In genomic region chr1:54174106-54174505, GRCh38 we compare ENCODE assay signal across 15 cellular contexts. TPM values are rescaled to one million over a fixed set of nuclear protein-coding genes. Genes with fewer than 3 reads are reported as not detected.
A peak's percentile ranks its signal among the peaks of the same experiment; 100 is the strongest.
DNase-seq lines count a peak whose midpoint lies in the region; ATAC-seq and TF ChIP-seq lines count a peak whose summit lies in the region.
"Had no signal": no experiment of that assay in that cellular context is flagged by ENCODE, and none has a peak within 500 bp of the region (broad histone marks: within the 10 kb centered on the region; RNA-seq: fewer than 3 reads in every experiment).

No MANE protein-coding gene starts in this region.

- no peak for DNase-seq in neural progenitor cell (ENCODE audit: low spot score)
- DNase-seq in cortex of kidney (lab: John Stamatoyannopoulos, UW), result no peak
- DNase-seq in NOMO-1 treated with DMSO at 0.1 percent for 48 hours (lab: John Stamatoyannopoulos, UW; ENCODE audit: unreplicated experiment), result no peak
- DNase-seq: BE2C; Caco-2; CD8-positive, alpha-beta memory T cell; DND-41; GDM1; GOT3 had no signal

- no peak overlapping the region for H3K4me3 ChIP-seq in neural progenitor cell
- H3K4me3 ChIP-seq: HAP-1 had no signal

- no peaks in the 10 kb centered on the region for H3K36me3 ChIP-seq in neural progenitor cell
- H3K36me3 ChIP-seq: BE2C, HAP-1 had no signal

- H3F3A ChIP-seq in neural progenitor cell (ENCODE audit: low read depth), result no peaks in the 10 kb centered on the region

- no peaks in the 10 kb centered on the region for H3K36me3 Mint-ChIP-seq in neural progenitor cell

- no peak overlapping the region for H3K4me2 ChIP-seq in neural progenitor cell

- no peaks in the 10 kb centered on the region for H3K9me3 ChIP-seq in neural progenitor cell (ENCODE audit: low read depth)
- H3K9me3 ChIP-seq: BE2C, Caco-2, HAP-1 had no signal

- H3K27me3 Mint-ChIP-seq in neural progenitor cell (ENCODE audit: insufficient read depth, low read depth), result peaks cover 4% of the 10 kb centered on the region
- H3K27me3 Mint-ChIP-seq: CD8-positive, alpha-beta memory T cell had no signal

- H3K9me3 Mint-ChIP-seq in neural progenitor cell, result no peaks in the 10 kb centered on the region
- H3K9me3 Mint-ChIP-seq: CD8-positive, alpha-beta memory T cell had no signal

- no peak for ATAC-seq in HG02840 (IDR thresholded peaks at IDR 0.05; ENCODE audit: low FRiP score, unreplicated experiment)

- no peak overlapping the region for H3K9ac ChIP-seq in neural progenitor cell

- peak overlapping the region; percentile 46 for H3K27ac Mint-ChIP-seq in neural progenitor cell

- TF ChIP-seq CTCF in neural progenitor cell (IDR thresholded peaks at IDR 0.05), result no peak

- no peaks in the 10 kb centered on the region for H4K20me1 ChIP-seq in neural progenitor cell (ENCODE audit: low read depth)

- H3K27me3 ChIP-seq in neural progenitor cell, result no peaks in the 10 kb centered on the region
- H3K27me3 ChIP-seq: BE2C had no signal

- no peak overlapping the region for H3K4me3 Mint-ChIP-seq in neural progenitor cell
- H3K4me3 Mint-ChIP-seq: CD8-positive, alpha-beta memory T cell had no signal

- H3K27ac ChIP-seq in angular gyrus (ENCODE audit: low read depth, low read length), result peak overlapping the region; percentile 31
- peak overlapping the region; percentile 58 for H3K27ac ChIP-seq in cingulate gyrus (ENCODE audit: low read depth, low read length)
- H3K27ac ChIP-seq in neural progenitor cell, result no peak overlapping the region
- H3K27ac ChIP-seq in temporal lobe (ENCODE audit: low read depth, low read length), result peak overlapping the region; percentile 62

- H3K79me2 ChIP-seq in neural progenitor cell (ENCODE audit: low read depth), result no peaks in the 10 kb centered on the region

- H3K4me1 ChIP-seq in neural progenitor cell, result peaks cover 5% of the 10 kb centered on the region
- H3K4me1 ChIP-seq: BE2C, Caco-2, HAP-1 had no signal

- no peak overlapping the region for H2AFZ ChIP-seq in neural progenitor cell (replicated peaks)

- peaks cover 48% of the 10 kb centered on the region for H3K4me1 Mint-ChIP-seq in neural progenitor cell
- H3K4me1 Mint-ChIP-seq: CD8-positive, alpha-beta memory T cell had no signal

RNA-seq across cellular contexts. Expression of gene CDCP2, which starts 21.3 kb away (rescaled TPM):
- total RNA-seq in neural progenitor cell (ENCODE audit: low replicate concordance) (0.15 TPM in 1 of 2 replicates, not detected in the other), temporal lobe (not detected)
- total RNA-seq: Caco-2; CD8-positive, alpha-beta memory T cell; HT1080 had no signal

RNA-seq across cellular contexts. Expression of gene CYB5RL, which starts 25.7 kb away (rescaled TPM):
- total RNA-seq in neural progenitor cell (ENCODE audit: low replicate concordance) (6.4 and 9.0 TPM in 2 replicates), temporal lobe (3.9 TPM)

RNA-seq across cellular contexts. Expression of gene MRPL37, which starts 25.9 kb away (rescaled TPM):
- total RNA-seq in neural progenitor cell (ENCODE audit: low replicate concordance), result 60.4 and 93.4 TPM in 2 replicates
- 19.7 TPM for total RNA-seq in temporal lobe
